In the genomic region with DNA sequence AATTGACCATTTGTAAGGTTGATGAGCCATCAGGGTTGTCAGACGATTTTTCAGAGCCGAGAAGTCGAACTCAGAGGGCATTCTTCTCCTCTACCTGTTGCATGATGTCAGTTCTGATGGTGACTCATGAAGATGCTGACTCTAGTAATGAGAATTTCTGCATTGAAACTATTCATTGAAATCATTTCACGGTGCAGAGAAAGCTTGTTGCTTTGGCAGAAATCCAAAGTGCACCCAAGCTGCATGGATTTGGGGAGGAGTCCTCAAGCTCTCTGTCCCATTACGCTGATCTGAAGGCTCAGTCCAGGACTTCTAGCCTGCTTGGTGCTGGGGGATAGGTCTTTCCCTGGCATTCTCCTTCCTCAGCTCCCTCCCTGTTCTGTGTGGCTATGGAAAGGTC, we compare ENCODE assay signal across 1 cellular context.
TF ChIP-seq lines count a peak whose summit lies in the region.

No MANE protein-coding gene starts in this region.

TF ChIP-seq in GM23338, 12 proteins besides CTCF, POLR2A, EP300 and RAD21 (continued from another document):
- TF ChIP-seq, protein P1, sequence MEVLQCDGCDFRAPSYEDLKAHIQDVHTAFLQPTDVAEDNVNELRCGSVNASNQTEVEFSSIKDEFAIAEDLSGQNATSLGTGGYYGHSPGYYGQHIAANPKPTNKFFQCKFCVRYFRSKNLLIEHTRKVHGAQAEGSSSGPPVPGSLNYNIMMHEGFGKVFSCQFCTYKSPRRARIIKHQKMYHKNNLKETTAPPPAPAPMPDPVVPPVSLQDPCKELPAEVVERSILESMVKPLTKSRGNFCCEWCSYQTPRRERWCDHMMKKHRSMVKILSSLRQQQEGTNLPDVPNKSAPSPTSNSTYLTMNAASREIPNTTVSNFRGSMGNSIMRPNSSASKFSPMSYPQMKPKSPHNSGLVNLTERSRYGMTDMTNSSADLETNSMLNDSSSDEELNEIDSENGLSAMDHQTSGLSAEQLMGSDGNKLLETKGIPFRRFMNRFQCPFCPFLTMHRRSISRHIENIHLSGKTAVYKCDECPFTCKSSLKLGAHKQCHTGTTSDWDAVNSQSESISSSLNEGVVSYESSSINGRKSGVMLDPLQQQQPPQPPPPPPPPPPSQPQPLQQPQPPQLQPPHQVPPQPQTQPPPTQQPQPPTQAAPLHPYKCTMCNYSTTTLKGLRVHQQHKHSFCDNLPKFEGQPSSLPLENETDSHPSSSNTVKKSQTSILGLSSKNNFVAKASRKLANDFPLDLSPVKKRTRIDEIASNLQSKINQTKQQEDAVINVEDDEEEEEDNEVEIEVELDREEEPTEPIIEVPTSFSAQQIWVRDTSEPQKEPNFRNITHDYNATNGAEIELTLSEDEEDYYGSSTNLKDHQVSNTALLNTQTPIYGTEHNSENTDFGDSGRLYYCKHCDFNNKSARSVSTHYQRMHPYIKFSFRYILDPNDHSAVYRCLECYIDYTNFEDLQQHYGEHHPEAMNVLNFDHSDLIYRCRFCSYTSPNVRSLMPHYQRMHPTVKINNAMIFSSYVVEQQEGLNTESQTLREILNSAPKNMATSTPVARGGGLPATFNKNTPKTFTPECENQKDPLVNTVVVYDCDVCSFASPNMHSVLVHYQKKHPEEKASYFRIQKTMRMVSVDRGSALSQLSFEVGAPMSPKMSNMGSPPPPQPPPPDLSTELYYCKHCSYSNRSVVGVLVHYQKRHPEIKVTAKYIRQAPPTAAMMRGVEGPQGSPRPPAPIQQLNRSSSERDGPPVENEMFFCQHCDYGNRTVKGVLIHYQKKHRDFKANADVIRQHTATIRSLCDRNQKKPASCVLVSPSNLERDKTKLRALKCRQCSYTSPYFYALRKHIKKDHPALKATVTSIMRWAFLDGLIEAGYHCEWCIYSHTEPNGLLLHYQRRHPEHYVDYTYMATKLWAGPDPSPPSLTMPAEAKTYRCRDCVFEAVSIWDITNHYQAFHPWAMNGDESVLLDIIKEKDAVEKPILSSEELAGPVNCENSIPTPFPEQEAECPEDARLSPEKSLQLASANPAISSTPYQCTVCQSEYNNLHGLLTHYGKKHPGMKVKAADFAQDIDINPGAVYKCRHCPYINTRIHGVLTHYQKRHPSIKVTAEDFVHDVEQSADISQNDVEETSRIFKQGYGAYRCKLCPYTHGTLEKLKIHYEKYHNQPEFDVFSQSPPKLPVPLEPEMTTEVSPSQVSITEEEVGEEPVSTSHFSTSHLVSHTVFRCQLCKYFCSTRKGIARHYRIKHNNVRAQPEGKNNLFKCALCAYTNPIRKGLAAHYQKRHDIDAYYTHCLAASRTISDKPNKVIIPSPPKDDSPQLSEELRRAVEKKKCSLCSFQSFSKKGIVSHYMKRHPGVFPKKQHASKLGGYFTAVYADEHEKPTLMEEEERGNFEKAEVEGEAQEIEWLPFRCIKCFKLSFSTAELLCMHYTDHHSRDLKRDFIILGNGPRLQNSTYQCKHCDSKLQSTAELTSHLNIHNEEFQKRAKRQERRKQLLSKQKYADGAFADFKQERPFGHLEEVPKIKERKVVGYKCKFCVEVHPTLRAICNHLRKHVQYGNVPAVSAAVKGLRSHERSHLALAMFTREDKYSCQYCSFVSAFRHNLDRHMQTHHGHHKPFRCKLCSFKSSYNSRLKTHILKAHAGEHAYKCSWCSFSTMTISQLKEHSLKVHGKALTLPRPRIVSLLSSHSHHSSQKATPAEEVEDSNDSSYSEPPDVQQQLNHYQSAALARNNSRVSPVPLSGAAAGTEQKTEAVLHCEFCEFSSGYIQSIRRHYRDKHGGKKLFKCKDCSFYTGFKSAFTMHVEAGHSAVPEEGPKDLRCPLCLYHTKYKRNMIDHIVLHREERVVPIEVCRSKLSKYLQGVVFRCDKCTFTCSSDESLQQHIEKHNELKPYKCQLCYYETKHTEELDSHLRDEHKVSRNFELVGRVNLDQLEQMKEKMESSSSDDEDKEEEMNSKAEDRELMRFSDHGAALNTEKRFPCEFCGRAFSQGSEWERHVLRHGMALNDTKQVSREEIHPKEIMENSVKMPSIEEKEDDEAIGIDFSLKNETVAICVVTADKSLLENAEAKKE (CRISPR knock-in tag; IDR thresholded peaks at IDR 0.05) = no peak
- TF ChIP-seq EZH2phosphoT487 (IDR thresholded peaks at IDR 0.05; ENCODE audit: unreplicated experiment) = no peak
- no peak for TF ChIP-seq ZNF331 (CRISPR knock-in tag; IDR thresholded peaks at IDR 0.05; ENCODE audit: low read depth)
TF ChIP-seq in GM23338: peak in this region for 0.
